Comparison of ENCODE assay signal across 1 cellular context in the genomic region with DNA sequence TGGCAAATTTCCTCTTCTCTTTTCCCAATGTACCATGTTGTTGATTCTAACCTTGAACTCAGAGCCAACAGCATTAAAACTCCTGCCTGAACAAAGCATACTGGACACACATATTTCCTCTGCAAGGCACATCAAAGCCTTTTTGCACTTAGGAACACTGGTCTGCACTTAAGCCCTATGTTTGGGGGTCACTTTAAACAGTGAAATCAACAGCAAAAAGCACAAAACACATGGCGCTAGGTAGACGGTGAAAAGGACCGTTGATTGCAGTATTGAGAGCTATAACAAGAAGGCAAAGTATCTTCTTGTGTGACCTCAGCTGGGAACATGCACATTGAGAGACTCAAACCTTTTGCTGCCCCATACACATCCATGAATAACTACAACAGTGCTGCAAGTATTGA.
TF ChIP-seq lines count a peak whose summit lies in the region.

No MANE protein-coding gene starts in this region.

TF ChIP-seq in HepG2, 621 proteins besides CTCF, POLR2A, EP300 and RAD21 (continued from another document and continues in another):
- TF ChIP-seq, protein P1, sequence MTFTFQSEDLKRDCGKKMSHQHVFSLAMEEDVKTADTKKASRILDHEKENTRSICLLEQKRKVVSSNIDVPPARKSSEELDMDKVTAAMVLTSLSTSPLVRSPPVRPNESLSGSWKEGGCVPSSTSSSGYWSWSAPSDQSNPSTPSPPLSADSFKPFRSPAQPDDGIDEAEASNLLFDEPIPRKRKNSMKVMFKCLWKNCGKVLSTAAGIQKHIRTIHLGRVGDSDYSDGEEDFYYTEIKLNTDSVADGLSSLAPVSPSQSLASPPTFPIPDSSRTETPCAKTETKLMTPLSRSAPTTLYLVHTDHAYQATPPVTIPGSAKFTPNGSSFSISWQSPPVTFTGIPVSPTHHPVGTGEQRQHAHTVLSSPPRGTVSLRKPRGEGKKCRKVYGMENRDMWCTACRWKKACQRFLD (CRISPR knock-in tag; IDR thresholded peaks at IDR 0.05; ENCODE audit: borderline replicate concordance): no peak
- TF ChIP-seq, protein P2, sequence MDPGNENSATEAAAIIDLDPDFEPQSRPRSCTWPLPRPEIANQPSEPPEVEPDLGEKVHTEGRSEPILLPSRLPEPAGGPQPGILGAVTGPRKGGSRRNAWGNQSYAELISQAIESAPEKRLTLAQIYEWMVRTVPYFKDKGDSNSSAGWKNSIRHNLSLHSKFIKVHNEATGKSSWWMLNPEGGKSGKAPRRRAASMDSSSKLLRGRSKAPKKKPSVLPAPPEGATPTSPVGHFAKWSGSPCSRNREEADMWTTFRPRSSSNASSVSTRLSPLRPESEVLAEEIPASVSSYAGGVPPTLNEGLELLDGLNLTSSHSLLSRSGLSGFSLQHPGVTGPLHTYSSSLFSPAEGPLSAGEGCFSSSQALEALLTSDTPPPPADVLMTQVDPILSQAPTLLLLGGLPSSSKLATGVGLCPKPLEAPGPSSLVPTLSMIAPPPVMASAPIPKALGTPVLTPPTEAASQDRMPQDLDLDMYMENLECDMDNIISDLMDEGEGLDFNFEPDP (CRISPR knock-in tag; conservative IDR thresholded peaks at IDR 0.05): no peak
- TF ChIP-seq FOXK1 (CRISPR knock-in tag; IDR thresholded peaks at IDR 0.05; ENCODE audit: borderline replicate concordance, low read depth): peak; percentile 93
- peak; percentile 93; the same call in 1 of the 2 replicates for TF ChIP-seq ZKSCAN8 (CRISPR knock-in tag; IDR thresholded peaks at IDR 0.05; ENCODE audit: borderline replicate concordance)
- no peak for TF ChIP-seq RBM22 (optimal IDR thresholded peaks at IDR 0.05; ENCODE audit: low read length)
- TF ChIP-seq, protein P3, sequence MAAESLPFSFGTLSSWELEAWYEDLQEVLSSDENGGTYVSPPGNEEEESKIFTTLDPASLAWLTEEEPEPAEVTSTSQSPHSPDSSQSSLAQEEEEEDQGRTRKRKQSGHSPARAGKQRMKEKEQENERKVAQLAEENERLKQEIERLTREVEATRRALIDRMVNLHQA (CRISPR knock-in tag; IDR thresholded peaks at IDR 0.05): no peak
- TF ChIP-seq, protein P4, sequence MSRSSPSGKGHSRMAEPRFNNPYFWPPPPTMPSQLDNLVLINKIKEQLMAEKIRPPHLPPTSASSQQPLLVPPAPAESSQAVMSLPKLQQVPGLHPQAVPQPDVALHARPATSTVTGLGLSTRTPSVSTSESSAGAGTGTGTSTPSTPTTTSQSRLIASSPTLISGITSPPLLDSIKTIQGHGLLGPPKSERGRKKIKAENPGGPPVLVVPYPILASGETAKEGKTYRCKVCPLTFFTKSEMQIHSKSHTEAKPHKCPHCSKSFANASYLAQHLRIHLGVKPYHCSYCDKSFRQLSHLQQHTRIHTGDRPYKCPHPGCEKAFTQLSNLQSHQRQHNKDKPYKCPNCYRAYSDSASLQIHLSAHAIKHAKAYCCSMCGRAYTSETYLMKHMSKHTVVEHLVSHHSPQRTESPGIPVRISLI (CRISPR knock-in tag; IDR thresholded peaks at IDR 0.05; ENCODE audit: borderline replicate concordance): peak; percentile 54; the same call in 1 of the 2 replicates
- TF ChIP-seq, protein P5, sequence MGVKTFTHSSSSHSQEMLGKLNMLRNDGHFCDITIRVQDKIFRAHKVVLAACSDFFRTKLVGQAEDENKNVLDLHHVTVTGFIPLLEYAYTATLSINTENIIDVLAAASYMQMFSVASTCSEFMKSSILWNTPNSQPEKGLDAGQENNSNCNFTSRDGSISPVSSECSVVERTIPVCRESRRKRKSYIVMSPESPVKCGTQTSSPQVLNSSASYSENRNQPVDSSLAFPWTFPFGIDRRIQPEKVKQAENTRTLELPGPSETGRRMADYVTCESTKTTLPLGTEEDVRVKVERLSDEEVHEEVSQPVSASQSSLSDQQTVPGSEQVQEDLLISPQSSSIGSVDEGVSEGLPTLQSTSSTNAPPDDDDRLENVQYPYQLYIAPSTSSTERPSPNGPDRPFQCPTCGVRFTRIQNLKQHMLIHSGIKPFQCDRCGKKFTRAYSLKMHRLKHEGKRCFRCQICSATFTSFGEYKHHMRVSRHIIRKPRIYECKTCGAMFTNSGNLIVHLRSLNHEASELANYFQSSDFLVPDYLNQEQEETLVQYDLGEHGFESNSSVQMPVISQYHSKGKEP (CRISPR knock-in tag; IDR thresholded peaks at IDR 0.05): no peak
- TF ChIP-seq TEAD2 (CRISPR knock-in tag; IDR thresholded peaks at IDR 0.05): no peak
- TF ChIP-seq ELF4 (CRISPR knock-in tag; IDR thresholded peaks at IDR 0.05; ENCODE audit: borderline replicate concordance): no peak
- TF ChIP-seq, protein P6, sequence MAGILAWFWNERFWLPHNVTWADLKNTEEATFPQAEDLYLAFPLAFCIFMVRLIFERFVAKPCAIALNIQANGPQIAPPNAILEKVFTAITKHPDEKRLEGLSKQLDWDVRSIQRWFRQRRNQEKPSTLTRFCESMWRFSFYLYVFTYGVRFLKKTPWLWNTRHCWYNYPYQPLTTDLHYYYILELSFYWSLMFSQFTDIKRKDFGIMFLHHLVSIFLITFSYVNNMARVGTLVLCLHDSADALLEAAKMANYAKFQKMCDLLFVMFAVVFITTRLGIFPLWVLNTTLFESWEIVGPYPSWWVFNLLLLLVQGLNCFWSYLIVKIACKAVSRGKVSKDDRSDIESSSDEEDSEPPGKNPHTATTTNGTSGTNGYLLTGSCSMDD (CRISPR knock-in tag; IDR thresholded peaks at IDR 0.05): no peak
- no peak for TF ChIP-seq ZNF552 (CRISPR knock-in tag; IDR thresholded peaks at IDR 0.05; ENCODE audit: borderline replicate concordance)
- no peak for TF ChIP-seq KLF15 (CRISPR knock-in tag; IDR thresholded peaks at IDR 0.05; ENCODE audit: borderline replicate concordance)
- TF ChIP-seq, protein P7, sequence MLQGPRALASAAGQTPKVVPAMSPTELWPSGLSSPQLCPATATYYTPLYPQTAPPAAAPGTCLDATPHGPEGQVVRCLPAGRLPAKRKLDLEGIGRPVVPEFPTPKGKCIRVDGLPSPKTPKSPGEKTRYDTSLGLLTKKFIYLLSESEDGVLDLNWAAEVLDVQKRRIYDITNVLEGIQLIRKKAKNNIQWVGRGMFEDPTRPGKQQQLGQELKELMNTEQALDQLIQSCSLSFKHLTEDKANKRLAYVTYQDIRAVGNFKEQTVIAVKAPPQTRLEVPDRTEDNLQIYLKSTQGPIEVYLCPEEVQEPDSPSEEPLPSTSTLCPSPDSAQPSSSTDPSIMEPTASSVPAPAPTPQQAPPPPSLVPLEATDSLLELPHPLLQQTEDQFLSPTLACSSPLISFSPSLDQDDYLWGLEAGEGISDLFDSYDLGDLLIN (CRISPR knock-in tag; IDR thresholded peaks at IDR 0.05; ENCODE audit: borderline replicate concordance): no peak
- TF ChIP-seq, protein P8, sequence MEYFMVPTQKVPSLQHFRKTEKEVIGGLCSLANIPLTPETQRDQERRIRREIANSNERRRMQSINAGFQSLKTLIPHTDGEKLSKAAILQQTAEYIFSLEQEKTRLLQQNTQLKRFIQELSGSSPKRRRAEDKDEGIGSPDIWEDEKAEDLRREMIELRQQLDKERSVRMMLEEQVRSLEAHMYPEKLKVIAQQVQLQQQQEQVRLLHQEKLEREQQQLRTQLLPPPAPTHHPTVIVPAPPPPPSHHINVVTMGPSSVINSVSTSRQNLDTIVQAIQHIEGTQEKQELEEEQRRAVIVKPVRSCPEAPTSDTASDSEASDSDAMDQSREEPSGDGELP (IDR thresholded peaks at IDR 0.05; ENCODE audit: borderline replicate concordance, low read depth): peak; percentile 68; the same call in 1 of the 2 replicates
- TF ChIP-seq ATRX (CRISPR knock-in tag; IDR thresholded peaks at IDR 0.05; ENCODE audit: borderline replicate concordance): no peak
- no peak for TF ChIP-seq ZNF124 (CRISPR knock-in tag; IDR thresholded peaks at IDR 0.05)
- TF ChIP-seq, protein P9, sequence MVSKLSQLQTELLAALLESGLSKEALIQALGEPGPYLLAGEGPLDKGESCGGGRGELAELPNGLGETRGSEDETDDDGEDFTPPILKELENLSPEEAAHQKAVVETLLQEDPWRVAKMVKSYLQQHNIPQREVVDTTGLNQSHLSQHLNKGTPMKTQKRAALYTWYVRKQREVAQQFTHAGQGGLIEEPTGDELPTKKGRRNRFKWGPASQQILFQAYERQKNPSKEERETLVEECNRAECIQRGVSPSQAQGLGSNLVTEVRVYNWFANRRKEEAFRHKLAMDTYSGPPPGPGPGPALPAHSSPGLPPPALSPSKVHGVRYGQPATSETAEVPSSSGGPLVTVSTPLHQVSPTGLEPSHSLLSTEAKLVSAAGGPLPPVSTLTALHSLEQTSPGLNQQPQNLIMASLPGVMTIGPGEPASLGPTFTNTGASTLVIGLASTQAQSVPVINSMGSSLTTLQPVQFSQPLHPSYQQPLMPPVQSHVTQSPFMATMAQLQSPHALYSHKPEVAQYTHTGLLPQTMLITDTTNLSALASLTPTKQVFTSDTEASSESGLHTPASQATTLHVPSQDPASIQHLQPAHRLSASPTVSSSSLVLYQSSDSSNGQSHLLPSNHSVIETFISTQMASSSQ (IDR thresholded peaks at IDR 0.05; ENCODE audit: low read depth): peak; percentile 68
- TF ChIP-seq, protein P9 (CRISPR knock-in tag; IDR thresholded peaks at IDR 0.05; ENCODE audit: borderline replicate concordance): peak; percentile 73
- TF ChIP-seq, protein P10, sequence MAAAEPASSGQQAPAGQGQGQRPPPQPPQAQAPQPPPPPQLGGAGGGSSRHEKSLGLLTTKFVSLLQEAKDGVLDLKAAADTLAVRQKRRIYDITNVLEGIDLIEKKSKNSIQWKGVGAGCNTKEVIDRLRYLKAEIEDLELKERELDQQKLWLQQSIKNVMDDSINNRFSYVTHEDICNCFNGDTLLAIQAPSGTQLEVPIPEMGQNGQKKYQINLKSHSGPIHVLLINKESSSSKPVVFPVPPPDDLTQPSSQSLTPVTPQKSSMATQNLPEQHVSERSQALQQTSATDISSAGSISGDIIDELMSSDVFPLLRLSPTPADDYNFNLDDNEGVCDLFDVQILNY (CRISPR knock-in tag; conservative IDR thresholded peaks at IDR 0.05): no peak
- no peak for TF ChIP-seq ZNF564 (CRISPR knock-in tag; IDR thresholded peaks at IDR 0.05)
- no peak for TF ChIP-seq ZNF30 (CRISPR knock-in tag; IDR thresholded peaks at IDR 0.05)
- no peak for TF ChIP-seq NFIB (CRISPR knock-in tag; IDR thresholded peaks at IDR 0.05; ENCODE audit: borderline replicate concordance)
- peak; percentile 88 for TF ChIP-seq NR2F2 (IDR thresholded peaks at IDR 0.05; ENCODE audit: borderline replicate concordance, low read depth)
- TF ChIP-seq, protein P11, sequence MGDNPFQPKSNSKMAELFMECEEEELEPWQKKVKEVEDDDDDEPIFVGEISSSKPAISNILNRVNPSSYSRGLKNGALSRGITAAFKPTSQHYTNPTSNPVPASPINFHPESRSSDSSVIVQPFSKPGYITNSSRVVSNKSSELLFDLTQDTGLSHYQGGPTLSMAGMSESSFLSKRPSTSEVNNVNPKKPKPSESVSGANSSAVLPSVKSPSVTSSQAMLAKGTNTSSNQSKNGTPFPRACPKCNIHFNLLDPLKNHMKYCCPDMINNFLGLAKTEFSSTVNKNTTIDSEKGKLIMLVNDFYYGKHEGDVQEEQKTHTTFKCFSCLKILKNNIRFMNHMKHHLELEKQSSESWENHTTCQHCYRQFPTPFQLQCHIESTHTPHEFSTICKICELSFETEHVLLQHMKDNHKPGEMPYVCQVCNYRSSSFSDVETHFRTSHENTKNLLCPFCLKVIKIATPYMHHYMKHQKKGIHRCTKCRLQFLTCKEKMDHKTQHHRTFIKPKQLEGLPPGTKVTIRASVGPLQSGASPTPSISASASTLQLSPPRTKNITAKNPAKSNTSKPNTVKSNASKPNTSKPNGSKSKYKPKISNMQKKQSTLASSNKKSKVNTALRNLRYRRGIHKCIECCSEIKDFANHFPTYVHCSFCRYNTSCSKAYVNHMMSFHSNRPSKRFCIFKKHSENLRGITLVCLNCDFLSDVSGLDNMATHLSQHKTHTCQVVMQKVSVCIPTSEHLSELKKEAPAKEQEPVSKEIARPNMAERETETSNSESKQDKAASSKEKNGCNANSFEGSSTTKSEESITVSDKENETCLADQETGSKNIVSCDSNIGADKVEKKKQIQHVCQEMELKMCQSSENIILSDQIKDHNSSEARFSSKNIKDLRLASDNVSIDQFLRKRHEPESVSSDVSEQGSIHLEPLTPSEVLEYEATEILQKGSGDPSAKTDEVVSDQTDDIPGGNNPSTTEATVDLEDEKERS (CRISPR knock-in tag; IDR thresholded peaks at IDR 0.05): peak; percentile 86
- TF ChIP-seq SP2 (CRISPR knock-in tag; IDR thresholded peaks at IDR 0.05): no peak
- TF ChIP-seq, protein P12, sequence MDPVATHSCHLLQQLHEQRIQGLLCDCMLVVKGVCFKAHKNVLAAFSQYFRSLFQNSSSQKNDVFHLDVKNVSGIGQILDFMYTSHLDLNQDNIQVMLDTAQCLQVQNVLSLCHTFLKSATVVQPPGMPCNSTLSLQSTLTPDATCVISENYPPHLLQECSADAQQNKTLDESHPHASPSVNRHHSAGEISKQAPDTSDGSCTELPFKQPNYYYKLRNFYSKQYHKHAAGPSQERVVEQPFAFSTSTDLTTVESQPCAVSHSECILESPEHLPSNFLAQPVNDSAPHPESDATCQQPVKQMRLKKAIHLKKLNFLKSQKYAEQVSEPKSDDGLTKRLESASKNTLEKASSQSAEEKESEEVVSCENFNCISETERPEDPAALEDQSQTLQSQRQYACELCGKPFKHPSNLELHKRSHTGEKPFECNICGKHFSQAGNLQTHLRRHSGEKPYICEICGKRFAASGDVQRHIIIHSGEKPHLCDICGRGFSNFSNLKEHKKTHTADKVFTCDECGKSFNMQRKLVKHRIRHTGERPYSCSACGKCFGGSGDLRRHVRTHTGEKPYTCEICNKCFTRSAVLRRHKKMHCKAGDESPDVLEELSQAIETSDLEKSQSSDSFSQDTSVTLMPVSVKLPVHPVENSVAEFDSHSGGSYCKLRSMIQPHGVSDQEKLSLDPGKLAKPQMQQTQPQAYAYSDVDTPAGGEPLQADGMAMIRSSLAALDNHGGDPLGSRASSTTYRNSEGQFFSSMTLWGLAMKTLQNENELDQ (CRISPR knock-in tag; IDR thresholded peaks at IDR 0.05; ENCODE audit: borderline replicate concordance): no peak
- no peak for TF ChIP-seq ZNF747 (CRISPR knock-in tag; IDR thresholded peaks at IDR 0.05; ENCODE audit: borderline replicate concordance)
- TF ChIP-seq ZNF10 (CRISPR knock-in tag; IDR thresholded peaks at IDR 0.05; ENCODE audit: borderline replicate concordance, low read depth): no peak
- TF ChIP-seq, protein P13, sequence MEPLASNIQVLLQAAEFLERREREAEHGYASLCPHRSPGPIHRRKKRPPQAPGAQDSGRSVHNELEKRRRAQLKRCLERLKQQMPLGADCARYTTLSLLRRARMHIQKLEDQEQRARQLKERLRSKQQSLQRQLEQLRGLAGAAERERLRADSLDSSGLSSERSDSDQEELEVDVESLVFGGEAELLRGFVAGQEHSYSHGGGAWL (CRISPR knock-in tag; IDR thresholded peaks at IDR 0.05): no peak
- peak; percentile 95 for TF ChIP-seq HDAC2 (CRISPR knock-in tag; IDR thresholded peaks at IDR 0.05)
- no peak for TF ChIP-seq ZFP41 (CRISPR knock-in tag; IDR thresholded peaks at IDR 0.05; ENCODE audit: borderline replicate concordance)
- TF ChIP-seq ARNTL (CRISPR knock-in tag; IDR thresholded peaks at IDR 0.05): peak; percentile 85
- TF ChIP-seq HMG20A (CRISPR knock-in tag; IDR thresholded peaks at IDR 0.05; ENCODE audit: borderline replicate concordance): peak; percentile 94; the same call in 1 of the 2 replicates
- peak; percentile 60; the same call in 1 of the 2 replicates for TF ChIP-seq SNAI1 (CRISPR knock-in tag; IDR thresholded peaks at IDR 0.05; ENCODE audit: borderline replicate concordance)
